In genomic region chr14:63642229-63642611, GRCh38 we compare ENCODE assay signal across 8 cellular contexts. TPM values are rescaled to one million over a fixed set of nuclear protein-coding genes. Genes with fewer than 3 reads are reported as not detected.
A peak's percentile ranks its signal among the peaks of the same experiment; 100 is the strongest.
DNase-seq lines count a peak whose midpoint lies in the region; ATAC-seq and TF ChIP-seq lines count a peak whose summit lies in the region.

No MANE protein-coding gene starts in this region.

- H3K36me3 ChIP-seq in SK-N-SH (replicated peaks in 1 of 2; ENCODE audit: control insufficient read depth in 1 of 2, insufficient read depth in 2 of 2, low read length in 1 of 2) (peaks cover 0 to 11% of the 10 kb centered on the region in 2 experiments), heart right ventricle (peaks cover 0 to 6% (median 0%) of the 10 kb centered on the region in 9 donors)

- DNase-seq in NCI-H1092 treated with DMSO at 0.1 percent for 48 hours (lab: John Stamatoyannopoulos, UW) = peak; percentile 99
- DNase-seq in SK-N-SH = peak; percentile 77
- peak; percentile 33 to 92 for DNase-seq in heart right ventricle
- peak; percentile 100 for DNase-seq in pons (ENCODE audit: low spot score)
- peak; percentile 71 for DNase-seq in type B pancreatic cell (ENCODE audit: extremely low spot score, unreplicated experiment)

- H3K27me3 ChIP-seq in SK-N-SH (ENCODE audit: insufficient read depth) (no peaks in the 10 kb centered on the region), heart right ventricle (no peaks in the 10 kb centered on the region)

- peaks cover 46% of the 10 kb centered on the region; the same call in 1 of the 2 replicates for H3K79me2 ChIP-seq in SK-N-SH (ENCODE audit: insufficient read depth)

- TF ChIP-seq CTCF in SK-N-SH (IDR thresholded peaks at IDR 0.05) (no peak), heart right ventricle (IDR thresholded peaks at IDR 0.05) (no peak), type B pancreatic cell (conservative IDR thresholded peaks at IDR 0.05) (no peak)

- H3F3A ChIP-seq in SK-N-SH (replicated peaks; ENCODE audit: insufficient read depth) = peaks cover 15% of the 10 kb centered on the region

- H3K9me3 ChIP-seq in SK-N-SH (no peaks in the 10 kb centered on the region), heart right ventricle (peaks cover 0 to 2% (median 0%) of the 10 kb centered on the region in 11 donors)

- TF ChIP-seq EP300 in SK-N-SH (IDR thresholded peaks at IDR 0.05; ENCODE audit: borderline replicate concordance in 1 of 2, low read depth in 1 of 2, low read length in 1 of 2) = no peak

- H3K36me3 Mint-ChIP-seq in type B pancreatic cell = peaks cover 9% of the 10 kb centered on the region

- H3K4me2 ChIP-seq in SK-N-SH = peak overlapping the region; percentile 79

- H3K9ac ChIP-seq in SK-N-SH = peak overlapping the region; percentile 83

- peak; percentile 48 for ATAC-seq in HG02623 (IDR thresholded peaks at IDR 0.05; ENCODE audit: unreplicated experiment)
- peak; percentile 84 to 93 (median 88) for ATAC-seq in heart right ventricle

- no peaks in the 10 kb centered on the region for H3K9me3 Mint-ChIP-seq in type B pancreatic cell

- no peaks in the 10 kb centered on the region for H3K9me2 ChIP-seq in SK-N-SH

- H3K27ac ChIP-seq in SK-N-SH (ENCODE audit: low read depth in 2 of 2, low read length in 1 of 2) (peak overlapping the region; percentile 93 to 94), adipose tissue (ENCODE audit: low read depth, low read length) (peak overlapping the region; percentile 9), heart right ventricle (peak overlapping the region; percentile 62 to 96 (median 90))

- POLR2A ChIA-PET in SK-N-SH (lab: Yijun Ruan, JAX) = interaction anchor here (0.7 to 1.7 kb wide), 4 partner anchors 9 to 99 kb away, joined by 3 to 11 read pairs (median 6); partner anchors contain the start of genes PPP2R5E and SGPP1

- peaks cover 15% of the 10 kb centered on the region for H3K4me1 Mint-ChIP-seq in type B pancreatic cell (ENCODE audit: unreplicated experiment)

- no peaks in the 10 kb centered on the region for H3K27me3 Mint-ChIP-seq in type B pancreatic cell

- H4K20me1 ChIP-seq in SK-N-SH (ENCODE audit: insufficient read depth) = no peaks in the 10 kb centered on the region

- H3K4me3 ChIP-seq in GM08714 (ENCODE audit: low read length) (peak overlapping the region; percentile 73), SK-N-SH (ENCODE audit: low read depth in 2 of 2, low read length in 1 of 2) (peak overlapping the region; percentile 70 to 72), heart right ventricle (peak overlapping the region; percentile 51 to 80 (median 68))

- H3K4me1 ChIP-seq in SK-N-SH (ENCODE audit: control insufficient read depth in 1 of 2, insufficient read depth in 2 of 2, low read depth in 1 of 2, low read length in 1 of 2) (no peaks in the 10 kb centered on the region; a peak in 2 of 4 replicates), heart right ventricle (peaks cover 0 to 25% (median 12%) of the 10 kb centered on the region in 9 donors)

- CTCF ChIA-PET in SK-N-SH (lab: Yijun Ruan, JAX) = interaction anchor here (0.8 to 5.8 kb wide), 9 partner anchors 9 to 661 kb away, joined by 3 to 17 read pairs (median 3); no protein-coding TSS in a partner anchor

- 0 out of 2 replicates have a peak, but pooled peaks have one; percentile 3 for TF ChIP-seq RAD21 in SK-N-SH (IDR thresholded peaks at IDR 0.05; ENCODE audit: low read length)

- peak overlapping the region; percentile 97 for H3K27ac Mint-ChIP-seq in type B pancreatic cell

- H2AFZ ChIP-seq in SK-N-SH (ENCODE audit: low read depth) = peak overlapping the region; percentile 85

- intact Hi-C loops in heart right ventricle (cut with DNase I) = loop anchor here in 5 of 10 donors (5.0 to 10.0 kb wide), 4 partner anchors 83 to 255 kb away; partner anchors contain the start of genes PPP2R5E (in 4 of the 5) and SGPP1 (in 3 of the 5)

- peak overlapping the region; percentile 93 for H3K4me3 Mint-ChIP-seq in type B pancreatic cell

- 0% methylated on average over 11 of the region's 12 CpGs for WGBS in SK-N-SH (ENCODE audit: low lambda C conversion rate)
- WGBS in adipose tissue, 3 donors = 0% methylated on average over 12 of the region's 12 CpGs
- 0 to 1% methylated on average over 12 of the region's 12 CpGs for WGBS in heart right ventricle, 2 donors

TF ChIP-seq in SK-N-SH, 30 proteins besides CTCF, POLR2A, EP300 and RAD21 (continues in another document):
- TF ChIP-seq JUND (IDR thresholded peaks at IDR 0.05) (no peak), TEAD4 (IDR thresholded peaks at IDR 0.05; ENCODE audit: borderline replicate concordance, insufficient read depth) (no peak), GATA2 (CRISPR knock-in tag; IDR thresholded peaks at IDR 0.05) (no peak), EZH2phosphoT487 (IDR thresholded peaks at IDR 0.05; ENCODE audit: borderline replicate concordance, low read depth) (no peak), POLR2AphosphoS5 (IDR thresholded peaks at IDR 0.05; ENCODE audit: low read depth, low read length) (peak; percentile 48), TCF12 (IDR thresholded peaks at IDR 0.05) (no peak), FOXM1 (IDR thresholded peaks at IDR 0.05; ENCODE audit: low read depth) (no peak), MEF2A (IDR thresholded peaks at IDR 0.05; ENCODE audit: borderline replicate concordance, low read depth) (no peak), USF1 (IDR thresholded peaks at IDR 0.05; ENCODE audit: borderline replicate concordance, low read depth) (no peak), ELF1 (IDR thresholded peaks at IDR 0.05) (peak; percentile 95), FOXJ3 (CRISPR knock-in tag; IDR thresholded peaks at IDR 0.05) (no peak), USF2 (IDR thresholded peaks at IDR 0.05; ENCODE audit: borderline replicate concordance, low read depth, low read length) (no peak), RXRA (IDR thresholded peaks at IDR 0.05; ENCODE audit: borderline replicate concordance, low read depth) (no peak), REST (IDR thresholded peaks at IDR 0.05; ENCODE audit: low read depth, low read length) (no peak), RFX5 (IDR thresholded peaks at IDR 0.05; ENCODE audit: low read length) (no peak), FOSL2 (IDR thresholded peaks at IDR 0.05; ENCODE audit: borderline replicate concordance, low read depth) (no peak), NFIC (IDR thresholded peaks at IDR 0.05; ENCODE audit: borderline replicate concordance) (no peak)
- TF ChIP-seq, protein P1, sequence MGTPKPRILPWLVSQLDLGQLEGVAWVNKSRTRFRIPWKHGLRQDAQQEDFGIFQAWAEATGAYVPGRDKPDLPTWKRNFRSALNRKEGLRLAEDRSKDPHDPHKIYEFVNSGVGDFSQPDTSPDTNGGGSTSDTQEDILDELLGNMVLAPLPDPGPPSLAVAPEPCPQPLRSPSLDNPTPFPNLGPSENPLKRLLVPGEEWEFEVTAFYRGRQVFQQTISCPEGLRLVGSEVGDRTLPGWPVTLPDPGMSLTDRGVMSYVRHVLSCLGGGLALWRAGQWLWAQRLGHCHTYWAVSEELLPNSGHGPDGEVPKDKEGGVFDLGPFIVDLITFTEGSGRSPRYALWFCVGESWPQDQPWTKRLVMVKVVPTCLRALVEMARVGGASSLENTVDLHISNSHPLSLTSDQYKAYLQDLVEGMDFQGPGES (IDR thresholded peaks at IDR 0.05; ENCODE audit: low read depth, low read length) = peak; percentile 38; the same call in 1 of the 2 replicates

RNA-seq across cellular contexts. Expression of gene WDR89, which starts 0.5 kb away (rescaled TPM):
- polyA plus RNA-seq in SK-N-SH (2012; rRNA removed) (2.6 and 3.1 TPM in 2 replicates), adipose tissue (1 to 10 TPM; 3.5 to 4.6 (median 4.5) TPM), heart right ventricle (1 to 10 TPM; 3.6 to 4.0 TPM)
- 4.9 and 6.2 TPM in 2 replicates for polyA plus RNA-seq in SK-N-SH (2012; cell fraction: cytosol; rRNA removed)
- polyA plus RNA-seq in SK-N-SH (2012; cell fraction: nucleus; rRNA removed) = 0.99 and 2.6 TPM in 2 replicates
- total RNA-seq in heart right ventricle (1 to 10 TPM; 5.5 to 6.9 (median 6.1) TPM), type B pancreatic cell (ENCODE audit: low replicate concordance) (13.3 and 17.1 TPM in 2 replicates)

Comparison
In these comparisons a context has a peak if more than half of its experiments do, and no peak if none do; other contexts are left out.
1. Peak in every context shown above with its lines: DNase-seq, ATAC-seq, H3K4me3 ChIP-seq and H3K27ac ChIP-seq.
2. H3K27ac ChIP-seq: peak in every context shown above with its lines; median percentile 94 in SK-N-SH; 90 in heart right ventricle; 9 in adipose tissue.